8 cellular contexts compared by ENCODE assay signal in genomic region chr19:18109731-18110671, GRCh38. TPM values are rescaled to one million over a fixed set of nuclear protein-coding genes. Genes with fewer than 3 reads are reported as not detected.
DNase-seq lines count a peak whose midpoint lies in the region; ATAC-seq and TF ChIP-seq lines count a peak whose summit lies in the region.

No MANE protein-coding gene starts in this region.

- peak overlapping the region; percentile 15 for H3K27ac Mint-ChIP-seq in activated T-cell treated with anti-CD3 and anti-CD28 coated beads, Interleukin-2, amount 50 U/mL, for 24 hours

- H3K27me3 ChIP-seq in neuron (ENCODE audit: insufficient read depth, low read length) = peaks cover 18% of the 10 kb centered on the region

- ATAC-seq in GM21360 (IDR thresholded peaks at IDR 0.05; ENCODE audit: unreplicated experiment) (no peak), HG03378 (IDR thresholded peaks at IDR 0.05; ENCODE audit: unreplicated experiment) (no peak)

- TF ChIP-seq CTCF in foreskin fibroblast (IDR thresholded peaks at IDR 0.05; ENCODE audit: low read depth, low read length) = no peak

- no peaks in the 10 kb centered on the region for H3K9me3 Mint-ChIP-seq in activated T-cell treated with anti-CD3 and anti-CD28 coated beads, Interleukin-2, amount 50 U/mL, for 24 hours

- H3K36me3 ChIP-seq in neuron (ENCODE audit: insufficient read depth, low read length) = no peaks in the 10 kb centered on the region

- H3K9me3 ChIP-seq in neuron (ENCODE audit: low read length) = no peaks in the 10 kb centered on the region

- peak overlapping the region; percentile 75 for H3K4me3 Mint-ChIP-seq in activated T-cell treated with anti-CD3 and anti-CD28 coated beads, Interleukin-2, amount 50 U/mL, for 24 hours

- peaks cover 19% of the 10 kb centered on the region for H3K4me1 Mint-ChIP-seq in activated T-cell treated with anti-CD3 and anti-CD28 coated beads, Interleukin-2, amount 50 U/mL, for 24 hours (ENCODE audit: low read depth)

- no peaks in the 10 kb centered on the region for H3K27me3 Mint-ChIP-seq in activated T-cell treated with anti-CD3 and anti-CD28 coated beads, Interleukin-2, amount 50 U/mL, for 24 hours

- peak overlapping the region; percentile 52 for H3K4me3 ChIP-seq in Jurkat, Clone E6-1 (ENCODE audit: low read length)
- H3K4me3 ChIP-seq in foreskin fibroblast (ENCODE audit: low read depth in 1 of 2, low read length in 2 of 2) (peak overlapping the region; percentile 66 to 78), neuron (ENCODE audit: low read length) (peak overlapping the region; percentile 47)

- peaks cover 3% of the 10 kb centered on the region for H3K36me3 Mint-ChIP-seq in activated T-cell treated with anti-CD3 and anti-CD28 coated beads, Interleukin-2, amount 50 U/mL, for 24 hours (ENCODE audit: low read depth)

- DNase-seq in EL = peak; percentile 34
- no peak for DNase-seq in Jurkat, Clone E6-1 (ENCODE audit: low read depth, low spot score)
- peak; percentile 82 for DNase-seq in activated T-cell treated with anti-CD3 and anti-CD28 coated beads, Interleukin-2, amount 50 U/mL, for 24 hours
- peak in 1 of 2 donors; percentile 62 for DNase-seq in foreskin fibroblast
- no peak for DNase-seq in NCI-H2107 (lab: John Stamatoyannopoulos, UW)

- peak overlapping the region; percentile 87 for H2AFZ ChIP-seq in neuron (ENCODE audit: low read depth, low read length)

- H3K4me1 ChIP-seq in neuron (ENCODE audit: insufficient read depth, low read length) = peaks cover 10% of the 10 kb centered on the region

RNA-seq across cellular contexts. Expression of gene MAST3, which starts 12.4 kb away (rescaled TPM):
- polyA plus RNA-seq in Jurkat, Clone E6-1 (2012; ENCODE audit: insufficient read depth, insufficient read length) = 6.2 TPM

RNA-seq across cellular contexts. Expression of gene IL12RB1, which starts 23.3 kb away (rescaled TPM):
- not detected for polyA plus RNA-seq in Jurkat, Clone E6-1 (2012; ENCODE audit: insufficient read depth, insufficient read length)

RNA-seq across cellular contexts. Expression of gene PIK3R2, which starts 43.0 kb away (rescaled TPM):
- 10.4 TPM for polyA plus RNA-seq in Jurkat, Clone E6-1 (2012; ENCODE audit: insufficient read depth, insufficient read length)

Comparison
In these comparisons a context has a peak if more than half of its experiments do, and no peak if none do; other contexts are left out.
1. DNase-seq: peak in EL (single experiment) and activated T-cell treated with anti-CD3 and anti-CD28 coated beads, Interleukin-2, amount 50 U/mL, for 24 hours (single experiment); none in Jurkat, Clone E6-1 (single experiment) and NCI-H2107 (single experiment).
2. Peak in every context shown above with its lines, with median percentiles within 50 percentile points of each other: H3K4me3 ChIP-seq.